In the genomic region with DNA sequence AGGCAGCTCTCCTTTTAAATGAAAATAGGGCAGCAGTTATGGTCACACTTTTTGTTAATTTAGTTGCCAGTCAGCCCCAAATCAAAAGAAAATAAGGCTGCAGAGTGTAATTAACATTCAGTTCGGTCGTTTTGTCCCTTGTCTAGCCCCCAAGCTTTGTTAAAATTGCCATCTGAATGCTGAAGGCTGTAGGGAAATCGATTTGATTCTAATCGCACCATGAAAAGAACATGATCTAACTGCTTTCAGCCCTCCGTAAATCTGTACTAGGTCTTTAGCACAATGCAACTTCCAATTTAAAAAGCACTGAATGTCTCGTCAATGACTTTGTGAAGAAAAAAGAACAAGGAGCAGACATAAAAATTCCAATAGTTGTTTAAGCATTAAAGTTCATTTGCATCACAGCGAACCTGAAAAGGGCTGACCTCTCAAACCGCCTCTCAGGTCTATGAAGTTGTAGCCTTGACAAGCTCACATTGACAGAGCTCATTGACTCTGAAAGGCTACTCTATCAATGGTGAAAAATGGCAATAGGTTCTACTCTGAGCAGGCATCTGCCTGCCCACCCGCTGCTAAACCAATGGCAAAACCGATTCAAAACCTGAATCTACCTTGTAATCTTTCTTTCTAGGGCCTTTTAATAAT, we compare ENCODE assay signal across 19 cellular contexts. TPM values are rescaled to one million over a fixed set of nuclear protein-coding genes. Genes with fewer than 3 reads are reported as not detected.
DNase-seq lines count a peak whose midpoint lies in the region; ATAC-seq, FAIRE-seq and TF ChIP-seq lines count a peak whose summit lies in the region.
"Had no signal": no experiment of that assay in that cellular context is flagged by ENCODE, and none has a peak within 500 bp of the region (broad histone marks: within the 10 kb centered on the region; RNA-seq: fewer than 3 reads in every experiment).

No MANE protein-coding gene starts in this region.

- H3K56ac ChIP-seq in H1 (replicated peaks; ENCODE audit: insufficient read length, low read depth, low read length): no peak overlapping the region

- H4K5ac ChIP-seq in H1 (ENCODE audit: insufficient read length, low read depth, low read length): no peak overlapping the region

- peak; percentile 55 for DNase-seq in NCI-H510A treated with DMSO at 0.1 percent for 48 hours (lab: John Stamatoyannopoulos, UW)
- peak in 1 of 2 experiments; percentile 49 for DNase-seq in H1 (ENCODE audit: low read depth in 1 of 2, low spot score in 2 of 2)
- DNase-seq in neural crest cell (ENCODE audit: low read depth, low spot score): no peak
- DNase-seq in kidney glomerular epithelial cell (lab: John Stamatoyannopoulos, UW): no peak
- DNase-seq in effector memory CD4-positive, alpha-beta T cell: no peak
- DNase-seq: activated CD4-positive, CD25-positive, alpha-beta regulatory T cell treated with anti-CD3 and anti-CD28 coated beads, Interleukin-2, amount 50 U/mL, for 72 hours; activated naive CD8-positive, alpha-beta T cell treated with anti-CD3 and anti-CD28 coated beads for 36 hours; DND-41; GM23248; heart left ventricle; naive thymus-derived CD8-positive, alpha-beta T cell; NCI-H187 treated with DMSO at 0.1 percent for 48 hours; stomach; T1000; upper lobe of left lung had no signal

- POLR2A ChIA-PET in H1 (lab: Charles Lee; ENCODE audit: partially characterized antibody): interaction anchor here (0.8 to 1.4 kb wide), 3 partner anchors 15 to 51 kb away, joined by 3 read pairs; no protein-coding TSS in a partner anchor

- no peak overlapping the region for H3K27ac Mint-ChIP-seq in neural crest cell (ENCODE audit: unreplicated experiment)
- H3K27ac Mint-ChIP-seq: activated naive CD8-positive, alpha-beta T cell treated with anti-CD3 and anti-CD28 coated beads for 36 hours had no signal

- no peaks in the 10 kb centered on the region for H3K79me1 ChIP-seq in H1 (ENCODE audit: low read depth, low read length)

- peak overlapping the region; percentile 59 to 68 for H3K4me2 ChIP-seq in H1 (ENCODE audit: insufficient read depth in 1 of 2, low read depth in 2 of 2, low read length in 2 of 2)

- no peak overlapping the region for H2BK15ac ChIP-seq in H1 (ENCODE audit: low read length)

- no peak for ATAC-seq in HG02798 (IDR thresholded peaks at IDR 0.05; ENCODE audit: poor library complexity, unreplicated experiment)
- ATAC-seq: heart left ventricle; HepG2; naive thymus-derived CD8-positive, alpha-beta T cell had no signal

- peak overlapping the region; percentile 2 for H3K4me3 Mint-ChIP-seq in neural crest cell
- H3K4me3 Mint-ChIP-seq: activated naive CD8-positive, alpha-beta T cell treated with anti-CD3 and anti-CD28 coated beads for 36 hours; naive thymus-derived CD8-positive, alpha-beta T cell had no signal

- H3K23ac ChIP-seq in H1 (ENCODE audit: insufficient read length): no peak overlapping the region

- H3K36me3 ChIP-seq in HUES6 (ENCODE audit: control insufficient read depth, insufficient read depth, low read length): no peaks in the 10 kb centered on the region
- no peaks in the 10 kb centered on the region for H3K36me3 ChIP-seq in H1 (ENCODE audit: control insufficient read depth in 2 of 4, insufficient read depth in 4 of 4, low read length in 3 of 4)
- H3K36me3 ChIP-seq in effector memory CD4-positive, alpha-beta T cell (ENCODE audit: control insufficient read depth, insufficient read depth, low read length): peaks cover 11% of the 10 kb centered on the region
- H3K36me3 ChIP-seq: prostate gland had no signal

- H3K27ac ChIP-seq in HUES6 (ENCODE audit: low read depth, low read length) (peak overlapping the region; percentile 4; the same call in 1 of the 2 replicates), H1 (ENCODE audit: low read depth, low read length) (no peak overlapping the region)
- no peak overlapping the region for H3K27ac ChIP-seq in effector memory CD4-positive, alpha-beta T cell (ENCODE audit: insufficient read depth, low read length, poor library complexity, severe bottlenecking)
- H3K27ac ChIP-seq: GM23248, heart left ventricle, prostate gland, stomach, upper lobe of left lung had no signal

- H4K8ac ChIP-seq in H1 (ENCODE audit: extremely low read depth, insufficient read depth, low read length): no peak overlapping the region

- H3K4ac ChIP-seq in H1 (replicated peaks; ENCODE audit: insufficient read length, low read depth, low read length): no peak overlapping the region

- no peak overlapping the region for H2AFZ ChIP-seq in H1 (ENCODE audit: low read length)
- H2AFZ ChIP-seq: GM23248 had no signal

- peak overlapping the region; percentile 18 for H3K9ac ChIP-seq in HUES6 (ENCODE audit: low read length)
- no peak overlapping the region for H3K9ac ChIP-seq in H1 (replicated peaks in 1 of 4; ENCODE audit: extremely low read depth in 1 of 4, low read depth in 3 of 4, low read length in 3 of 4)
- H3K9ac ChIP-seq: GM23248 had no signal

- H3K36me3 Mint-ChIP-seq in neural crest cell (ENCODE audit: low read depth): no peaks in the 10 kb centered on the region

- FAIRE-seq in H1 (lab: Jason Lieb, UNC): peak; percentile 99
- FAIRE-seq: HepG2 had no signal

- no peaks in the 10 kb centered on the region for H3K9me3 Mint-ChIP-seq in neural crest cell
- H3K9me3 Mint-ChIP-seq: activated naive CD8-positive, alpha-beta T cell treated with anti-CD3 and anti-CD28 coated beads for 36 hours; naive thymus-derived CD8-positive, alpha-beta T cell had no signal

- WGBS in H1 (ENCODE audit: extremely low coverage in 1 of 2, insufficient coverage in 1 of 2, insufficient read length in 1 of 2, insufficient replicate concordance in 2 of 2, low coverage in 1 of 2, low lambda C conversion rate in 2 of 2, missing lambda C conversion rate in 1 of 2), 2 experiments: 3% methylated on average over 10 of the region's 10 CpGs; no CpG with 5 or more reads in 1 of the 2 experiments

- H2BK20ac ChIP-seq in H1 (ENCODE audit: low read length): no peak overlapping the region

- H2BK5ac ChIP-seq in H1 (ENCODE audit: low read depth, low read length): no peak overlapping the region; the same call in 1 of the 2 replicates

- 0 out of 4 replicates have a peak, but pooled peaks cover 0 to 3% of the 10 kb centered on the region in 2 experiments for H3K79me2 ChIP-seq in H1 (ENCODE audit: control insufficient read depth in 1 of 2, insufficient read depth in 2 of 2, low read length in 2 of 2)

- no peaks in the 10 kb centered on the region for H4K20me1 ChIP-seq in H1 (replicated peaks in 1 of 2; ENCODE audit: control insufficient read depth in 1 of 2, insufficient read depth in 2 of 2, low read length in 2 of 2)

- no peak overlapping the region for H4K91ac ChIP-seq in H1 (replicated peaks; ENCODE audit: insufficient read length, low read length)

- no peak overlapping the region; the same call in 1 of the 2 replicates for H3K18ac ChIP-seq in H1 (ENCODE audit: extremely low read depth, low read length)

- no peak for TF ChIP-seq RAD21 in H1 (IDR thresholded peaks at IDR 0.05 in 1 of 2, conservative IDR thresholded peaks at IDR 0.05 in 1 of 2; ENCODE audit: low read depth in 2 of 2, low read length in 2 of 2)

- TF ChIP-seq POLR2A in H1 (IDR thresholded peaks at IDR 0.05; ENCODE audit: control extremely low read depth in 1 of 2, low read depth in 2 of 2, low read length in 2 of 2): no peak

- no peak overlapping the region for H3K14ac ChIP-seq in H1 (ENCODE audit: insufficient read length)

- H3K27me3 ChIP-seq in HUES6 (ENCODE audit: control insufficient read depth, insufficient read depth, low read length) (no peaks in the 10 kb centered on the region), H1 (replicated peaks in 1 of 4; ENCODE audit: control insufficient read depth in 3 of 4, extremely low read depth in 1 of 4, insufficient read depth in 3 of 4, low read length in 3 of 4) (no peaks in the 10 kb centered on the region)
- no peaks in the 10 kb centered on the region for H3K27me3 ChIP-seq in effector memory CD4-positive, alpha-beta T cell (replicated peaks; ENCODE audit: control insufficient read depth, insufficient read depth, low read length, poor library complexity, severe bottlenecking)
- H3K27me3 ChIP-seq: heart left ventricle, stomach, upper lobe of left lung had no signal

- H3K9me3 ChIP-seq in HUES6 (ENCODE audit: control insufficient read depth, insufficient read depth, low read depth, low read length) (peaks cover 4% of the 10 kb centered on the region; the same call in 1 of the 2 replicates), H1 (ENCODE audit: insufficient read depth in 2 of 2, low read depth in 1 of 2, low read length in 1 of 2) (0 out of 4 replicates have a peak, but pooled peaks cover 0 to under 1% of the 10 kb centered on the region in 2 experiments)
- H3K9me3 ChIP-seq in effector memory CD4-positive, alpha-beta T cell (ENCODE audit: control insufficient read depth, low read length): no peaks in the 10 kb centered on the region
- H3K9me3 ChIP-seq: heart left ventricle, prostate gland, stomach, upper lobe of left lung had no signal

- no peak overlapping the region for H2BK120ac ChIP-seq in H1 (replicated peaks; ENCODE audit: low read depth, low read length)

- no peak overlapping the region for H2AK5ac ChIP-seq in H1 (ENCODE audit: low read depth, low read length)

- TF ChIP-seq EP300 in H1 (IDR thresholded peaks at IDR 0.05; ENCODE audit: borderline replicate concordance in 1 of 2, low read depth in 2 of 2, low read length in 2 of 2): no peak

- H3K23me2 ChIP-seq in H1 (ENCODE audit: low read depth, low read length): no peaks in the 10 kb centered on the region; the same call in 1 of the 2 replicates

- H3K4me1 ChIP-seq in HUES6 (ENCODE audit: control insufficient read depth, insufficient read depth, low read length) (peaks cover 39% of the 10 kb centered on the region), H1 (replicated peaks in 1 of 4; ENCODE audit: control insufficient read depth in 3 of 4, insufficient read depth in 4 of 4, low read length in 3 of 4) (peaks cover 0 to 13% (median 7%) of the 10 kb centered on the region in 4 experiments; a peak in 6 of 7 replicates)
- H3K4me1 ChIP-seq in effector memory CD4-positive, alpha-beta T cell (ENCODE audit: control insufficient read depth, insufficient read depth, low read length, poor library complexity, severe bottlenecking): no peaks in the 10 kb centered on the region
- H3K4me1 ChIP-seq: prostate gland had no signal

- H3K4me3 ChIP-seq in HUES6 (ENCODE audit: low read depth, low read length): peak overlapping the region; percentile 45
- peak overlapping the region in 3 of 4 experiments; percentile 29 to 43 (median 33); a peak in 5 of 8 replicates for H3K4me3 ChIP-seq in H1 (ENCODE audit: extremely low read depth in 1 of 4, insufficient read depth in 2 of 4, low read depth in 3 of 4, low read length in 4 of 4)
- H3K4me3 ChIP-seq in effector memory CD4-positive, alpha-beta T cell (ENCODE audit: insufficient read depth, low read depth, low read length, poor library complexity, severe bottlenecking): no peak overlapping the region
- H3K4me3 ChIP-seq: GM23248, heart left ventricle, prostate gland, stomach, upper lobe of left lung had no signal

- H3K27me3 Mint-ChIP-seq in neural crest cell (ENCODE audit: low read depth): peaks cover 66% of the 10 kb centered on the region
- H3K27me3 Mint-ChIP-seq: activated naive CD8-positive, alpha-beta T cell treated with anti-CD3 and anti-CD28 coated beads for 36 hours; naive thymus-derived CD8-positive, alpha-beta T cell had no signal

- no peak for TF ChIP-seq CTCF in H1 (IDR thresholded peaks at IDR 0.05; ENCODE audit: control extremely low read depth in 1 of 3, insufficient read depth in 1 of 3, low read depth in 1 of 3, low read length in 3 of 3)
- TF ChIP-seq CTCF in neural crest cell (conservative IDR thresholded peaks at IDR 0.05): no peak

- H3K4me1 Mint-ChIP-seq in neural crest cell: peaks cover 24% of the 10 kb centered on the region

- CTCF ChIA-PET in H1 (lab: Charles Lee; ENCODE audit: partially characterized antibody): interaction anchor here (1.1 kb wide), 1 partner anchor 83 kb away, joined by 4 read pairs; no protein-coding TSS in a partner anchor

- no peak overlapping the region for H2BK12ac ChIP-seq in H1 (ENCODE audit: low read depth, low read length)

RNA-seq across cellular contexts. Expression of a gene that starts 48.9 kb away (rescaled TPM):
- 10.9 and 11.9 TPM in 2 replicates for total RNA-seq in H1 (2021; fragmentation: NEBNext Ultra II Directional; extraction: Animal tissue kit (Norgen Biotek cat#: 25700))
- polyA plus RNA-seq in H1 (2011; rRNA removed): 3.0 and 4.5 TPM in 2 replicates
- 5.6 TPM for polyA plus RNA-seq in H1 (2011; cell fraction: cytosol; rRNA removed)
- polyA plus RNA-seq in H1 (2011; cell fraction: nucleus; rRNA removed): 2.3 TPM
- polyA plus RNA-seq in H1 (2012, experiment 1 of 2): 3.9 to 5.7 TPM (median 4.9 TPM) in 4 replicates
- 3.1 TPM for polyA plus RNA-seq in H1 (2012, experiment 2 of 2)
- polyA plus RNA-seq in H1 (2013, experiment 1 of 2): 5.5 TPM
- 6.7 TPM for polyA plus RNA-seq in H1 (2013, experiment 2 of 2)
- 1.6 and 2.2 TPM in 2 replicates for polyA minus RNA-seq in H1 (2011; rRNA and poly(A)+ RNA removed)
- 9.0 TPM for polyA minus RNA-seq in H1 (2011; cell fraction: cytosol; rRNA and poly(A)+ RNA removed)
- 8.7 TPM for polyA minus RNA-seq in H1 (2011; cell fraction: nucleus; rRNA and poly(A)+ RNA removed)
- 9.5 and 10.4 TPM in 2 replicates for total RNA-seq in neural crest cell
